In the genomic region with DNA sequence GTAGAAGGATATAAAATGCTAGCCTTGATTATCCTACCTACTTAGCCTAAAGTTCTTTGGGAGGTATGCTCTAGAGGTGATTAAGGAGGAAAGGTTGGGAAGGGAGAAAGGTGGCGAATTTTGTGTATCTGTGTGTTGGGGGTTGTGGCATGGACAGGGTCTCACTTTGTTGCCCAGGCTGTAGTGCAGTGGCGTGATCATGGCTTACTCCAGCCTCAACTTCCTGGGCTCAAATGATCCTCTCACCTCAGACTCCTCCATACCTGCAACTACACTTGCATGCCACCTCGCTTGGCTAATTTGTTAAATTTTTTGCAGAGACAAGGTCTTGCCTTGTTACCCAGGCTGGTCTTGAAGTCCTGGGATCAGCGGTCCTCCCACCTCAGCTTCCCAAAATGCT, we compare ENCODE assay signal across 25 cellular contexts.
"Had no signal": no experiment of that assay in that cellular context is flagged by ENCODE, and none has a peak within 500 bp of the region (broad histone marks: within the 10 kb centered on the region; RNA-seq: fewer than 3 reads in every experiment).

No MANE protein-coding gene starts in this region.

- ATAC-seq: effector memory CD8-positive, alpha-beta T cell; esophagus mucosa; gastrocnemius medialis; heart right ventricle; left cardiac atrium; left lung; left ventricle myocardium superior; lower lobe of right lung; mucosa of descending colon had no signal

- DNase-seq: colonic mucosa; cortex of kidney; effector CD8-positive, alpha-beta T cell; effector memory CD8-positive, alpha-beta T cell; endodermal cell; erythroblast; esophagus squamous epithelium; foreskin fibroblast; foreskin melanocyte; gastrocnemius medialis; glutamatergic neuron; head of caudate nucleus; heart right ventricle; hippocampal formation; left cardiac atrium; left lung; left ventricle myocardium superior; lower lobe of right lung; mesenchymal stem cell; mucosa of descending colon; naive B cell had no signal

- H3K36me3 ChIP-seq: colonic mucosa, esophagus squamous epithelium, gastrocnemius medialis, heart right ventricle, left lung, lower lobe of right lung had no signal

- H3K9me3 ChIP-seq: colonic mucosa, esophagus squamous epithelium, gastrocnemius medialis, heart right ventricle, left lung, lower lobe of right lung, mucosa of descending colon had no signal

- H3K27ac ChIP-seq: colonic mucosa, epithelial cell of prostate, esophagus squamous epithelium, gastrocnemius medialis, heart right ventricle, left lung, lower lobe of right lung had no signal

- H3K27me3 Mint-ChIP-seq: dendritic cell treated with granulocyte-macrophage colony-stimulating factor and Interleukin-4, amounts not matched to agents 40 ng/mL and 50 ng/mL, for 4 days; effector memory CD8-positive, alpha-beta T cell had no signal

- H3K4me3 ChIP-seq: colonic mucosa, esophagus squamous epithelium, gastrocnemius medialis, heart right ventricle, left lung, lower lobe of right lung, mucosa of descending colon had no signal

- H3K4me3 Mint-ChIP-seq: dendritic cell treated with granulocyte-macrophage colony-stimulating factor and Interleukin-4, amounts not matched to agents 40 ng/mL and 50 ng/mL, for 4 days; effector memory CD8-positive, alpha-beta T cell; endodermal cell; mesothelial cell of epicardium; naive B cell had no signal

- H3K36me3 Mint-ChIP-seq: mesothelial cell of epicardium, naive B cell had no signal

- H3K4me1 ChIP-seq: colonic mucosa, esophagus squamous epithelium, gastrocnemius medialis, heart right ventricle, left lung, lower lobe of right lung had no signal

- H3K4me1 Mint-ChIP-seq: endodermal cell, mesothelial cell of epicardium had no signal

- H3K27me3 ChIP-seq: colonic mucosa, esophagus squamous epithelium, gastrocnemius medialis, heart right ventricle, left lung had no signal

- H3K9me3 Mint-ChIP-seq: dendritic cell treated with granulocyte-macrophage colony-stimulating factor and Interleukin-4, amounts not matched to agents 40 ng/mL and 50 ng/mL, for 4 days; endodermal cell; mesothelial cell of epicardium had no signal

- H3K27ac Mint-ChIP-seq: dendritic cell treated with granulocyte-macrophage colony-stimulating factor and Interleukin-4, amounts not matched to agents 40 ng/mL and 50 ng/mL, for 4 days; effector memory CD8-positive, alpha-beta T cell; endodermal cell; mesothelial cell of epicardium had no signal
